22 cellular contexts compared by ENCODE assay signal in the genomic region with DNA sequence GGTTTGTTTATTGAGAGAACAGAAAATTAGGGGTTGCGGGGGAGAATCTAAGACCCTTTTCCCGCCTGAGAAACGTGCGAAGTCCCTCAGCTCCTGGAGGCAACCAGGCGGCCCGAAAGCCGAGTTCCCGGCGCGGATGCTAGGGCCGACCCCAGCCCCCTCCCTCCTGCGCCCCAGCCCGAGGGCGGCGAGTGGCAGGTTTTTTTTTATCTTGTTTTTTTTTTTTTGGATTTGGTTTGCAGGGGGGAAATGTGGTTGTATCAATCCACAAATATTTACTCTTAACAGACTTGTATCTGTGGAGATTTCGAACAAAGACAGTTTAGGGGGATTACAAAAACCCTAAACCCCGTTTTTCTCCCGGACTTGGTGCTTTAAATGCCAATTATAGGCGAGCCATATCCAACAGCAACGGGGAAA. TPM values are rescaled to one million over a fixed set of nuclear protein-coding genes. Genes with fewer than 3 reads are reported as not detected.
DNase-seq lines count a peak whose midpoint lies in the region; ATAC-seq, FAIRE-seq and TF ChIP-seq lines count a peak whose summit lies in the region.
"Had no signal": no experiment of that assay in that cellular context is flagged by ENCODE, and none has a peak within 500 bp of the region (broad histone marks: within the 10 kb centered on the region; RNA-seq: fewer than 3 reads in every experiment).

No MANE protein-coding gene starts in this region.

- H3K27me3 Mint-ChIP-seq in WTC11 (ENCODE audit: low read depth): peaks cover 100% of the 10 kb centered on the region
- H3K27me3 Mint-ChIP-seq in stimulated activated naive B cell treated with anti-CD40 and anti-IgM and Interleukin-4, amounts not matched to agents 10 μg/mL and 1 μg/mL and 100 μg/mL, for 72 hours: peaks cover 80 to 98% of the 10 kb centered on the region in 2 donors
- peaks cover 28 to 98% (median 70%) of the 10 kb centered on the region in 5 donors for H3K27me3 Mint-ChIP-seq in naive thymus-derived CD8-positive, alpha-beta T cell

- in situ Hi-C loops in HepG2 (cut with HindIII; ENCODE audit: extremely low pct_ligation_motif_present, low pct_unique_long_range_greater_than_20kb): no loop called here

- no peak overlapping the region for H3K4me2 ChIP-seq in HepG2 (ENCODE audit: low read depth, low read length)

- FAIRE-seq in HepG2 (lab: Jason Lieb, UNC): no peak
- FAIRE-seq: GM12878, GM18507, H54, RCC 7860 had no signal

- ATAC-seq in HepG2: no peak
- no peak for ATAC-seq in right lobe of liver
- no peak for ATAC-seq in WTC11
- no peak for ATAC-seq in stimulated activated naive B cell treated with anti-CD40 and anti-IgM and Interleukin-4, amounts not matched to agents 10 μg/mL and 1 μg/mL and 100 μg/mL, for 72 hours (replicated peaks)
- no peak for ATAC-seq in naive thymus-derived CD8-positive, alpha-beta T cell
- ATAC-seq: GM12878, Right ventricle myocardium inferior had no signal

- H3K27ac ChIP-seq in HepG2 (ENCODE audit: extremely low read length, insufficient read depth, low read length) (no peak overlapping the region), right lobe of liver (no peak overlapping the region), iPS-20b (ENCODE audit: low read length) (no peak overlapping the region)

- H3K36me3 ChIP-seq in HepG2 (replicated peaks in 1 of 2; ENCODE audit: control insufficient read depth in 1 of 2, insufficient read depth in 2 of 2, low read length in 2 of 2) (no peaks in the 10 kb centered on the region), right lobe of liver (no peaks in the 10 kb centered on the region), iPS-20b (ENCODE audit: insufficient read depth, low read depth, low read length) (no peaks in the 10 kb centered on the region)
- H3K36me3 ChIP-seq: BE2C had no signal

- no peaks in the 10 kb centered on the region for H3K36me3 Mint-ChIP-seq in WTC11
- peaks cover 3 to 6% of the 10 kb centered on the region in 2 donors for H3K36me3 Mint-ChIP-seq in stimulated activated naive B cell treated with anti-CD40 and anti-IgM and Interleukin-4, amounts not matched to agents 10 μg/mL and 1 μg/mL and 100 μg/mL, for 72 hours
- peaks cover 0 to 2% (median 0%) of the 10 kb centered on the region in 3 donors for H3K36me3 Mint-ChIP-seq in naive thymus-derived CD8-positive, alpha-beta T cell
- H3K36me3 Mint-ChIP-seq: CD4-positive, CD25-positive, alpha-beta regulatory T cell had no signal

- DNase-seq in HepG2 (ENCODE audit: low spot score) (no peak), right lobe of liver (no peak), WTC11 (ENCODE audit: low spot score) (no peak), NCI-H2171 (lab: John Stamatoyannopoulos, UW) (no peak), cortex of kidney (lab: John Stamatoyannopoulos, UW) (no peak)
- no peak for DNase-seq in stimulated activated naive B cell treated with anti-CD40 and anti-IgM and Interleukin-4, amounts not matched to agents 10 μg/mL and 1 μg/mL and 100 μg/mL, for 72 hours
- no peak for DNase-seq in naive thymus-derived CD8-positive, alpha-beta T cell
- DNase-seq: BE2C; Calu3; CD4-positive, CD25-positive, alpha-beta regulatory T cell; HFFc6; NCI-H1092 treated with DMSO at 0.1 percent for 48 hours; NCI-H146; NCI-H2029 treated with DMSO at 0.1 percent for 48 hours; NK-92 treated with Interleukin-12 subunit alpha and Interleukin-12 subunit beta, amount 100 ng/mL, for 24 hours had no signal

- H3K4me1 Mint-ChIP-seq in WTC11: peaks cover 60% of the 10 kb centered on the region
- peaks cover 15 to 43% of the 10 kb centered on the region in 2 donors for H3K4me1 Mint-ChIP-seq in stimulated activated naive B cell treated with anti-CD40 and anti-IgM and Interleukin-4, amounts not matched to agents 10 μg/mL and 1 μg/mL and 100 μg/mL, for 72 hours
- H3K4me1 Mint-ChIP-seq in naive thymus-derived CD8-positive, alpha-beta T cell: peaks cover 3 to 11% (median 10%) of the 10 kb centered on the region in 4 donors

- peak overlapping the region; percentile 72 for H3K4me3 Mint-ChIP-seq in WTC11
- no peak overlapping the region for H3K4me3 Mint-ChIP-seq in stimulated activated naive B cell treated with anti-CD40 and anti-IgM and Interleukin-4, amounts not matched to agents 10 μg/mL and 1 μg/mL and 100 μg/mL, for 72 hours
- peak overlapping the region in 1 of 10 donors; percentile 50 for H3K4me3 Mint-ChIP-seq in naive thymus-derived CD8-positive, alpha-beta T cell
- H3K4me3 Mint-ChIP-seq: HFFc6 had no signal

- POLR2A ChIA-PET in HepG2 (lab: Yijun Ruan, JAX): no interaction called here
- POLR2A ChIA-PET in WTC11 (lab: Charles Lee): no interaction called here
- POLR2A ChIA-PET in naive thymus-derived CD8-positive, alpha-beta T cell (lab: Charles Lee): no interaction called here

- H3K4me3 ChIP-seq in HepG2 (replicated peaks in 1 of 3; ENCODE audit: insufficient read depth in 1 of 3, low read depth in 2 of 3, low read length in 3 of 3): no peak overlapping the region
- H3K4me3 ChIP-seq in right lobe of liver: no peak overlapping the region
- peak overlapping the region; percentile 44; the same call in 1 of the 2 replicates for H3K4me3 ChIP-seq in iPS-20b (ENCODE audit: low read length)
- H3K4me3 ChIP-seq: GM12878 had no signal

- CTCF ChIA-PET in HepG2 (lab: Yijun Ruan, JAX; ENCODE audit: low intra/inter-chr PET ratio, low total read pairs) (no interaction called here), WTC11 (lab: Charles Lee) (interaction anchor here (0.7 to 2.7 kb wide), 15 partner anchors 11 to 671 kb away, joined by 3 to 14 read pairs (median 4); partner anchors contain the start of gene LMX1B)

- H3K4me1 ChIP-seq in HepG2 (ENCODE audit: insufficient read depth, low read length): no peaks in the 10 kb centered on the region
- H3K4me1 ChIP-seq in right lobe of liver: peaks cover 0 to 15% (median 0%) of the 10 kb centered on the region in 4 donors
- H3K4me1 ChIP-seq in iPS-20b (ENCODE audit: insufficient read depth, low read length): peaks cover 9% of the 10 kb centered on the region; the same call in 1 of the 2 replicates
- H3K4me1 ChIP-seq: BE2C had no signal

- H3K79me2 ChIP-seq in HepG2 (ENCODE audit: insufficient read depth, low read length): no peaks in the 10 kb centered on the region

- H3K27me3 ChIP-seq in HepG2 (ENCODE audit: control insufficient read depth in 1 of 2, insufficient read depth in 2 of 2, low read length in 2 of 2) (peaks cover 29 to 100% of the 10 kb centered on the region in 2 experiments; a peak in 4 of 5 replicates), right lobe of liver (peaks cover 18 to 58% of the 10 kb centered on the region in 2 donors), iPS-20b (ENCODE audit: insufficient read depth, low read length) (peaks cover 100% of the 10 kb centered on the region)

- no peak for TF ChIP-seq RAD21 in HepG2 (CRISPR knock-in tag; IDR thresholded peaks at IDR 0.05)

- no peak overlapping the region for H3K27ac Mint-ChIP-seq in WTC11
- peak overlapping the region; percentile 51 for H3K27ac Mint-ChIP-seq in stimulated activated naive B cell treated with anti-CD40 and anti-IgM and Interleukin-4, amounts not matched to agents 10 μg/mL and 1 μg/mL and 100 μg/mL, for 72 hours
- no peak overlapping the region for H3K27ac Mint-ChIP-seq in naive thymus-derived CD8-positive, alpha-beta T cell
- H3K27ac Mint-ChIP-seq: CD4-positive, CD25-positive, alpha-beta regulatory T cell; HFFc6 had no signal

- no peaks in the 10 kb centered on the region for H4K20me1 ChIP-seq in HepG2 (ENCODE audit: insufficient read depth, low read length)

- 28% methylated on average over 20 of the region's 20 CpGs for WGBS in HepG2 (ENCODE audit: low lambda C conversion rate)
- under 1% methylated on average over 16 of the region's 20 CpGs for WGBS in right lobe of liver (ENCODE audit: insufficient coverage, low coverage, low lambda C conversion rate, missing lambda C conversion rate)

- TF ChIP-seq EP300 in HepG2 (IDR thresholded peaks at IDR 0.05; ENCODE audit: low read depth in 2 of 2, low read length in 2 of 2) (no peak), HepG2 (CRISPR knock-in tag; IDR thresholded peaks at IDR 0.05; ENCODE audit: borderline replicate concordance) (no peak)

- no peak for TF ChIP-seq CTCF in HepG2 (CRISPR knock-in tag; IDR thresholded peaks at IDR 0.05)
- TF ChIP-seq CTCF in right lobe of liver (IDR thresholded peaks at IDR 0.05): no peak
- no peak for TF ChIP-seq CTCF in WTC11 (IDR thresholded peaks at IDR 0.05)

- no peak overlapping the region for H2AFZ ChIP-seq in HepG2 (ENCODE audit: low read length)

- no TSS peak for BruUV-seq in HepG2 (replicated peaks; lab: Mats Ljungman, UMichigan)

- intact Hi-C loops in HepG2 (cut with micrococcal nuclease; ENCODE audit: unreplicated experiment): no loop called here
- intact Hi-C loops in right lobe of liver (cut with DNase I): no loop called here

- TF ChIP-seq POLR2A in HepG2 (IDR thresholded peaks at IDR 0.05; ENCODE audit: insufficient read depth in 1 of 2, low read depth in 2 of 2, low read length in 2 of 2) (no peak), right lobe of liver (IDR thresholded peaks at IDR 0.05) (no peak)

- no peaks in the 10 kb centered on the region for H3K9me3 Mint-ChIP-seq in WTC11
- no peaks in the 10 kb centered on the region for H3K9me3 Mint-ChIP-seq in stimulated activated naive B cell treated with anti-CD40 and anti-IgM and Interleukin-4, amounts not matched to agents 10 μg/mL and 1 μg/mL and 100 μg/mL, for 72 hours
- peaks cover 0 to 2% (median 0%) of the 10 kb centered on the region in 9 donors for H3K9me3 Mint-ChIP-seq in naive thymus-derived CD8-positive, alpha-beta T cell
- H3K9me3 Mint-ChIP-seq: HFFc6 had no signal

- H3K9me3 ChIP-seq in HepG2 (ENCODE audit: low read length) (no peaks in the 10 kb centered on the region), right lobe of liver (no peaks in the 10 kb centered on the region), iPS-20b (ENCODE audit: insufficient read depth, low read depth, low read length) (peaks cover 3% of the 10 kb centered on the region; the same call in 1 of the 2 replicates)
- H3K9me3 ChIP-seq: BE2C had no signal

- H3K9ac ChIP-seq in HepG2 (ENCODE audit: insufficient read depth, low read depth, low read length) (no peak overlapping the region), iPS-20b (ENCODE audit: low read depth, low read length) (no peak overlapping the region)

RNA-seq across cellular contexts. Expression of gene LMX1B, which starts 10.7 kb away (rescaled TPM):
- total RNA-seq in HepG2 (2016; rRNA removed; fragmentation: Illumina TruSeq; extraction: Trizol) (not detected in 2 replicates), right lobe of liver (not detected), WTC11 (2021) (4.6 to 12.4 TPM (median 5.1 TPM) in 3 replicates)
- not detected in 2 replicates for total RNA-seq in HepG2 (2016; cell fraction: cytosol; rRNA removed; fragmentation: Illumina TruSeq; extraction: Trizol; ENCODE audit: low read depth)
- not detected in 2 replicates for total RNA-seq in HepG2 (2016; cell fraction: insoluble cytoplasmic fraction; rRNA removed; fragmentation: Illumina TruSeq; extraction: Trizol)
- not detected in 2 replicates for total RNA-seq in HepG2 (2016; cell fraction: membrane; rRNA removed; fragmentation: Illumina TruSeq; extraction: Trizol)
- not detected in 2 replicates for total RNA-seq in HepG2 (2016; cell fraction: nucleus; rRNA removed; fragmentation: Illumina TruSeq; extraction: Trizol)
- polyA plus RNA-seq in HepG2 (2011; rRNA removed): not detected in 2 replicates
- 0.04 TPM in 1 of 2 replicates, not detected in the other for polyA plus RNA-seq in HepG2 (2011; cell fraction: cytosol; rRNA removed)
- polyA plus RNA-seq in HepG2 (2011; cell fraction: nucleus; rRNA removed): 0.03 TPM in 1 of 2 replicates, not detected in the other
- polyA plus RNA-seq in HepG2 (2012): not detected in 2 replicates
- not detected in 2 replicates for polyA plus RNA-seq in HepG2 (2016; cell fraction: cytosol; fragmentation: Illumina TruSeq; extraction: Trizol; ENCODE audit: low read depth)
- 0.03 TPM in 1 of 2 replicates, not detected in the other for polyA plus RNA-seq in HepG2 (2016; cell fraction: insoluble cytoplasmic fraction; fragmentation: Illumina TruSeq; extraction: Trizol; ENCODE audit: low read depth)
- polyA plus RNA-seq in HepG2 (2016; cell fraction: membrane; fragmentation: Illumina TruSeq; extraction: Trizol; ENCODE audit: low read depth): 0.16 TPM in 1 of 2 replicates, not detected in the other
- polyA plus RNA-seq in HepG2 (2016; cell fraction: nucleus; fragmentation: Illumina TruSeq; extraction: Trizol; ENCODE audit: insufficient read depth, low read depth): not detected in 2 replicates
- 0.06 TPM in 1 of 2 replicates, not detected in the other for polyA minus RNA-seq in HepG2 (2011; rRNA and poly(A)+ RNA removed; ENCODE audit: low replicate concordance)
- polyA minus RNA-seq in HepG2 (2011; cell fraction: cytosol; rRNA and poly(A)+ RNA removed): not detected in 2 replicates
- not detected in 2 replicates for polyA minus RNA-seq in HepG2 (2011; cell fraction: nucleus; rRNA and poly(A)+ RNA removed)
- total RNA-seq in naive thymus-derived CD8-positive, alpha-beta T cell: not detected
- not detected for polyA plus RNA-seq in naive thymus-derived CD8-positive, alpha-beta T cell
- total RNA-seq: Calu3; CD4-positive, CD25-positive, alpha-beta regulatory T cell; GM12878; HFFc6; LHCN-M2 had no signal
- polyA plus RNA-seq: CD4-positive, CD25-positive, alpha-beta regulatory T cell; GM12878 had no signal
